ENCODE assay signal across 1 cellular context in the genomic region with DNA sequence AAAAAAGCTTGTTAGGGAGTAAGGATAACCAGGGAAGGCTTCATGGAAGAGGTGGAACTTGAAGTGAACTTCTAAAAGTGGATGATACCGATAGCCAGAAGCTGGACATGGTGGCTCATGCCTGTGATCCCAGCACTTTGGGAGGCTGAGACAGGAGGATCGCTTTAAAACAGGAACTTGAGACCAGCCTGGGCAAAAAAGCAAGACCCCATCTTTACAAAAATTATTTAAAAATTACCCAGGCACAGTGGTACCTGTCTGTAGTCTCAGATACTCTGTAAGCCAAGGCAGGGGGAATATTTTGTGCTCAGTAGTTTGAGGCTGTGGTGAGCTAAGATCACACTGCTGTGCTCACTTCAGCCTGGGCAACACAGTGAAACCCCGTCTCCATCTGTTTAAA.
A peak's percentile ranks its signal among the peaks of the same experiment; 100 is the strongest.
TF ChIP-seq lines count a peak whose summit lies in the region.

No MANE protein-coding gene starts in this region.

TF ChIP-seq in K562, 482 proteins besides CTCF, POLR2A, EP300 and RAD21:
- TF ChIP-seq TEAD1 (CRISPR knock-in tag; IDR thresholded peaks at IDR 0.05) (no peak), ZBTB9 (CRISPR knock-in tag; IDR thresholded peaks at IDR 0.05) (no peak), ZNF121 (CRISPR knock-in tag; conservative IDR thresholded peaks at IDR 0.05) (peak; percentile 58), ZFP36 (IDR thresholded peaks at IDR 0.05; ENCODE audit: low read depth, low read length, partially characterized antibody) (peak; percentile 73), PCBP2 (IDR thresholded peaks at IDR 0.05; ENCODE audit: low read depth, low read length, poor library complexity, severe bottlenecking) (no peak), SMAD3 (CRISPR knock-in tag; conservative IDR thresholded peaks at IDR 0.05) (no peak), YY1 (IDR thresholded peaks at IDR 0.05; ENCODE audit: borderline replicate concordance in 1 of 3, control insufficient read depth in 1 of 3, extremely low read depth in 1 of 3, insufficient read depth in 3 of 3, insufficient read length in 1 of 3, insufficient replicate concordance in 2 of 3, low read depth in 1 of 3, low read length in 2 of 3) (no peak), RBM25 (IDR thresholded peaks at IDR 0.05; ENCODE audit: low read depth, low read length, severe bottlenecking) (peak; percentile 5), GTF2F1 (IDR thresholded peaks at IDR 0.05; ENCODE audit: low read depth, low read length) (no peak), ZBTB12 (CRISPR knock-in tag; IDR thresholded peaks at IDR 0.05) (no peak), RB1 (IDR thresholded peaks at IDR 0.05; ENCODE audit: low read depth) (no peak), ZNF165 (CRISPR knock-in tag; IDR thresholded peaks at IDR 0.05; ENCODE audit: borderline replicate concordance) (no peak)
- TF ChIP-seq, protein P1, sequence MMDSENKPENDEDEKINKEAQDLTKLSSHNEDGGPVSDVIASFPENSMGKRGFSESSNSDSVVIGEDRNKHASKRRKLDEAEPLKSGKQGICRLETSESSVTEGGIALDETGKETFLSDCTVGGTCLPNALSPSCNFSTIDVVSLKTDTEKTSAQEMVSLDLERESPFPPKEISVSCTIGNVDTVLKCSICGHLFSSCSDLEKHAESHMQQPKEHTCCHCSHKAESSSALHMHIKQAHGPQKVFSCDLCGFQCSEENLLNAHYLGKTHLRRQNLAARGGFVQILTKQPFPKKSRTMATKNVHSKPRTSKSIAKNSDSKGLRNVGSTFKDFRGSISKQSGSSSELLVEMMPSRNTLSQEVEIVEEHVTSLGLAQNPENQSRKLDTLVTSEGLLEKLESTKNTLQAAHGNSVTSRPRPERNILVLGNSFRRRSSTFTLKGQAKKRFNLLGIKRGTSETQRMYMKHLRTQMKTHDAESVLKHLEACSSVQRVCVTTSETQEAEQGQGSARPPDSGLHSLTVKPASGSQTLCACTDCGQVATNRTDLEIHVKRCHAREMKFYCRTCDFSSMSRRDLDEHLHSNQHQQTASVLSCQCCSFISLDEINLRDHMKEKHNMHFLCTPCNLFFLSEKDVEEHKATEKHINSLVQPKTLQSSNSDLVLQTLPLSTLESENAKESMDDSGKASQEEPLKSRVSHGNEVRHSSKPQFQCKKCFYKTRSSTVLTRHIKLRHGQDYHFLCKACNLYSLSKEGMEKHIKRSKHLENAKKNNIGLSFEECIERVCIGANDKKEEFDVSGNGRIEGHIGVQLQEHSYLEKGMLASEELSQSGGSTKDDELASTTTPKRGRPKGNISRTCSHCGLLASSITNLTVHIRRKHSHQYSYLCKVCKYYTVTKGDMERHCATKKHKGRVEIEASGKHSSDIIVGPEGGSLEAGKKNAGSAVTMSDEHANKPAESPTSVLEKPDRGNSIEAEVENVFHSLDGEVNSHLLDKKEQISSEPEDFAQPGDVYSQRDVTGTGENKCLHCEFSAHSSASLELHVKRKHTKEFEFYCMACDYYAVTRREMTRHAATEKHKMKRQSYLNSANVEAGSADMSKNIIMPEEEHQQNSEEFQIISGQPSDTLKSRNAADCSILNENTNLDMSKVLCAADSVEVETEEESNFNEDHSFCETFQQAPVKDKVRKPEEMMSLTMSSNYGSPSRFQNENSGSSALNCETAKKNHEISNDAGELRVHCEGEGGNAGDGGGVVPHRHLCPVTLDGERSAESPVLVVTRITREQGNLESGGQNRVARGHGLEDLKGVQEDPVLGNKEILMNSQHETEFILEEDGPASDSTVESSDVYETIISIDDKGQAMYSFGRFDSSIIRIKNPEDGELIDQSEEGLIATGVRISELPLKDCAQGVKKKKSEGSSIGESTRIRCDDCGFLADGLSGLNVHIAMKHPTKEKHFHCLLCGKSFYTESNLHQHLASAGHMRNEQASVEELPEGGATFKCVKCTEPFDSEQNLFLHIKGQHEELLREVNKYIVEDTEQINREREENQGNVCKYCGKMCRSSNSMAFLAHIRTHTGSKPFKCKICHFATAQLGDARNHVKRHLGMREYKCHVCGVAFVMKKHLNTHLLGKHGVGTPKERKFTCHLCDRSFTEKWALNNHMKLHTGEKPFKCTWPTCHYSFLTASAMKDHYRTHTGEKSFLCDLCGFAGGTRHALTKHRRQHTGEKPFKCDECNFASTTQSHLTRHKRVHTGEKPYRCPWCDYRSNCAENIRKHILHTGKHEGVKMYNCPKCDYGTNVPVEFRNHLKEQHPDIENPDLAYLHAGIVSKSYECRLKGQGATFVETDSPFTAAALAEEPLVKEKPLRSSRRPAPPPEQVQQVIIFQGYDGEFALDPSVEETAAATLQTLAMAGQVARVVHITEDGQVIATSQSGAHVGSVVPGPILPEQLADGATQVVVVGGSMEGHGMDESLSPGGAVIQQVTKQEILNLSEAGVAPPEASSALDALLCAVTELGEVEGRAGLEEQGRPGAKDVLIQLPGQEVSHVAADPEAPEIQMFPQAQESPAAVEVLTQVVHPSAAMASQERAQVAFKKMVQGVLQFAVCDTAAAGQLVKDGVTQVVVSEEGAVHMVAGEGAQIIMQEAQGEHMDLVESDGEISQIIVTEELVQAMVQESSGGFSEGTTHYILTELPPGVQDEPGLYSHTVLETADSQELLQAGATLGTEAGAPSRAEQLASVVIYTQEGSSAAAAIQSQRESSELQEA (IDR thresholded peaks at IDR 0.05; ENCODE audit: low read depth) = no peak
- TF ChIP-seq, protein P2, sequence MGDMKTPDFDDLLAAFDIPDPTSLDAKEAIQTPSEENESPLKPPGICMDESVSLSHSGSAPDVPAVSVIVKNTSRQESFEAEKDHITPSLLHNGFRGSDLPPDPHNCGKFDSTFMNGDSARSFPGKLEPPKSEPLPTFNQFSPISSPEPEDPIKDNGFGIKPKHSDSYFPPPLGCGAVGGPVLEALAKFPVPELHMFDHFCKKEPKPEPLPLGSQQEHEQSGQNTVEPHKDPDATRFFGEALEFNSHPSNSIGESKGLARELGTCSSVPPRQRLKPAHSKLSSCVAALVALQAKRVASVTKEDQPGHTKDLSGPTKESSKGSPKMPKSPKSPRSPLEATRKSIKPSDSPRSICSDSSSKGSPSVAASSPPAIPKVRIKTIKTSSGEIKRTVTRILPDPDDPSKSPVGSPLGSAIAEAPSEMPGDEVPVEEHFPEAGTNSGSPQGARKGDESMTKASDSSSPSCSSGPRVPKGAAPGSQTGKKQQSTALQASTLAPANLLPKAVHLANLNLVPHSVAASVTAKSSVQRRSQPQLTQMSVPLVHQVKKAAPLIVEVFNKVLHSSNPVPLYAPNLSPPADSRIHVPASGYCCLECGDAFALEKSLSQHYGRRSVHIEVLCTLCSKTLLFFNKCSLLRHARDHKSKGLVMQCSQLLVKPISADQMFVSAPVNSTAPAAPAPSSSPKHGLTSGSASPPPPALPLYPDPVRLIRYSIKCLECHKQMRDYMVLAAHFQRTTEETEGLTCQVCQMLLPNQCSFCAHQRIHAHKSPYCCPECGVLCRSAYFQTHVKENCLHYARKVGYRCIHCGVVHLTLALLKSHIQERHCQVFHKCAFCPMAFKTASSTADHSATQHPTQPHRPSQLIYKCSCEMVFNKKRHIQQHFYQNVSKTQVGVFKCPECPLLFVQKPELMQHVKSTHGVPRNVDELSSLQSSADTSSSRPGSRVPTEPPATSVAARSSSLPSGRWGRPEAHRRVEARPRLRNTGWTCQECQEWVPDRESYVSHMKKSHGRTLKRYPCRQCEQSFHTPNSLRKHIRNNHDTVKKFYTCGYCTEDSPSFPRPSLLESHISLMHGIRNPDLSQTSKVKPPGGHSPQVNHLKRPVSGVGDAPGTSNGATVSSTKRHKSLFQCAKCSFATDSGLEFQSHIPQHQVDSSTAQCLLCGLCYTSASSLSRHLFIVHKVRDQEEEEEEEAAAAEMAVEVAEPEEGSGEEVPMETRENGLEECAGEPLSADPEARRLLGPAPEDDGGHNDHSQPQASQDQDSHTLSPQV (IDR thresholded peaks at IDR 0.05) = no peak
